ENCODE assay signal across 10 cellular contexts in genomic region chr15:64855206-64856000, GRCh38. TPM values are rescaled to one million over a fixed set of nuclear protein-coding genes. Genes with fewer than 3 reads are reported as not detected.
DNase-seq lines count a peak whose midpoint lies in the region; ATAC-seq and TF ChIP-seq lines count a peak whose summit lies in the region.
"Had no signal": no experiment of that assay in that cellular context is flagged by ENCODE, and none has a peak within 500 bp of the region (broad histone marks: within the 10 kb centered on the region; RNA-seq: fewer than 3 reads in every experiment).

No MANE protein-coding gene starts in this region.

- TF ChIP-seq EP300 in tibial nerve (IDR thresholded peaks at IDR 0.05) = no peak

- peaks cover 78% of the 10 kb centered on the region for H3K4me1 ChIP-seq in adipocyte (ENCODE audit: control insufficient read depth, insufficient read depth, low read length)
- peaks cover 0 to 100% (median 91%) of the 10 kb centered on the region in 4 donors for H3K4me1 ChIP-seq in tibial nerve
- H3K4me1 ChIP-seq: HAP-1 had no signal

- no peak for DNase-seq in activated CD8-positive, alpha-beta memory T cell treated with anti-CD3 and anti-CD28 coated beads, Interleukin-2, amount 10 ng/mL, durations not matched to agents 7 days and 5 days
- DNase-seq in activated CD8-positive, alpha-beta memory T cell treated with anti-CD3 and anti-CD28 coated beads for 24 hours = no peak
- DNase-seq in adipocyte (ENCODE audit: low read depth) = no peak
- DNase-seq in medulla oblongata (ENCODE audit: extremely low spot score) = peak; percentile 40
- no peak for DNase-seq in tibial nerve (ENCODE audit: low spot score in 2 of 2)
- DNase-seq in SKM-1 treated with dmso at 0.1 percent for 144 hours (lab: John Stamatoyannopoulos, UW; ENCODE audit: unreplicated experiment) = no peak
- no peak for DNase-seq in hepatic stellate cell (ENCODE audit: low spot score)
- DNase-seq: effector memory CD4-positive, alpha-beta T cell had no signal

- peak overlapping the region; percentile 77 for H3K9ac ChIP-seq in adipocyte (ENCODE audit: low read length)

- peak overlapping the region; percentile 52 for H3K27ac Mint-ChIP-seq in activated CD8-positive, alpha-beta memory T cell treated with anti-CD3 and anti-CD28 coated beads, Interleukin-2, amount 10 ng/mL, durations not matched to agents 7 days and 5 days

- H3K4me3 Mint-ChIP-seq in activated CD8-positive, alpha-beta memory T cell treated with anti-CD3 and anti-CD28 coated beads, Interleukin-2, amount 10 ng/mL, durations not matched to agents 7 days and 5 days = no peak overlapping the region

- WGBS in tibial nerve, 2 donors = 36 to 45% methylated on average over 6 to 7 of the region's 7 CpGs

- no peaks in the 10 kb centered on the region for H3K9me3 Mint-ChIP-seq in activated CD8-positive, alpha-beta memory T cell treated with anti-CD3 and anti-CD28 coated beads, Interleukin-2, amount 10 ng/mL, durations not matched to agents 7 days and 5 days (ENCODE audit: low read depth)

- H3K27ac ChIP-seq in tibial nerve = peak overlapping the region; percentile 77 to 99 (median 84)

- H3K4me3 ChIP-seq in adipocyte (ENCODE audit: low read length) (peak overlapping the region; percentile 25), tibial nerve (no peak overlapping the region)
- H3K4me3 ChIP-seq: HAP-1 had no signal

- H3K36me3 ChIP-seq in adipocyte (ENCODE audit: control insufficient read depth, insufficient read depth, low read length, severe bottlenecking) (peaks cover 85% of the 10 kb centered on the region), tibial nerve (peaks cover 0 to 33% (median 5%) of the 10 kb centered on the region in 3 donors)

- H3K27me3 Mint-ChIP-seq in activated CD8-positive, alpha-beta memory T cell treated with anti-CD3 and anti-CD28 coated beads, Interleukin-2, amount 10 ng/mL, durations not matched to agents 7 days and 5 days = no peaks in the 10 kb centered on the region

- no peaks in the 10 kb centered on the region for H3K9me3 ChIP-seq in adipocyte (ENCODE audit: control insufficient read depth, low read length)
- no peaks in the 10 kb centered on the region for H3K9me3 ChIP-seq in tibial nerve
- H3K9me3 ChIP-seq: HAP-1 had no signal

- H3K36me3 Mint-ChIP-seq in activated CD8-positive, alpha-beta memory T cell treated with anti-CD3 and anti-CD28 coated beads, Interleukin-2, amount 10 ng/mL, durations not matched to agents 7 days and 5 days = peaks cover 33% of the 10 kb centered on the region

- no peak for ATAC-seq in activated CD8-positive, alpha-beta memory T cell treated with anti-CD3 and anti-CD28 coated beads, Interleukin-2, amount 10 ng/mL, durations not matched to agents 7 days and 5 days
- ATAC-seq in HG02759 (IDR thresholded peaks at IDR 0.05; ENCODE audit: unreplicated experiment) = no peak

- TF ChIP-seq CTCF in tibial nerve (IDR thresholded peaks at IDR 0.05) = no peak

- peaks cover 43% of the 10 kb centered on the region for H3K4me1 Mint-ChIP-seq in activated CD8-positive, alpha-beta memory T cell treated with anti-CD3 and anti-CD28 coated beads, Interleukin-2, amount 10 ng/mL, durations not matched to agents 7 days and 5 days

- CTCF ChIA-PET in activated CD8-positive, alpha-beta memory T cell treated with anti-CD3 and anti-CD28 coated beads, Interleukin-2, amount 10 ng/mL, durations not matched to agents 7 days and 5 days (lab: Charles Lee) = interaction anchor here (0.8 to 1.6 kb wide), 3 partner anchors 10 to 39 kb away, joined by 3 to 4 read pairs (median 4); no protein-coding TSS in a partner anchor

- H3K27me3 ChIP-seq in adipocyte (replicated peaks; ENCODE audit: control insufficient read depth, insufficient read depth, low read length) (no peaks in the 10 kb centered on the region), tibial nerve (no peaks in the 10 kb centered on the region)

- no peak for TF ChIP-seq POLR2A in tibial nerve (IDR thresholded peaks at IDR 0.05)

RNA-seq across cellular contexts. Expression of gene PLEKHO2, which starts 13.7 kb away (rescaled TPM):
- total RNA-seq in activated CD8-positive, alpha-beta memory T cell treated with anti-CD3 and anti-CD28 coated beads, Interleukin-2, amount 10 ng/mL, durations not matched to agents 7 days and 5 days = 10 to 100 TPM; 27.8 to 28.4 TPM
- total RNA-seq in tibial nerve = 10 to 100 TPM; 40.8 to 69.9 (median 60.2) TPM

RNA-seq across cellular contexts. Expression of gene PIF1, which starts 30.0 kb away (rescaled TPM):
- 10 to 100 TPM; 59.5 to 85.5 TPM for total RNA-seq in activated CD8-positive, alpha-beta memory T cell treated with anti-CD3 and anti-CD28 coated beads, Interleukin-2, amount 10 ng/mL, durations not matched to agents 7 days and 5 days
- total RNA-seq in tibial nerve = 1 to 10 TPM in 2 of 4 donors, under 1 TPM in 1, not detected in 1; 0.39 to 2.4 (median 1.1) TPM

RNA-seq across cellular contexts. Expression of gene ANKDD1A, which starts 56.3 kb away (rescaled TPM):
- total RNA-seq in activated CD8-positive, alpha-beta memory T cell treated with anti-CD3 and anti-CD28 coated beads, Interleukin-2, amount 10 ng/mL, durations not matched to agents 7 days and 5 days = 10 to 100 TPM; 13.4 to 24.4 TPM
- total RNA-seq in tibial nerve = 10 to 100 TPM; 18.2 to 39.3 (median 26.3) TPM

Comparison
In these comparisons a context has a peak if more than half of its experiments do, and no peak if none do; other contexts are left out.
1. RNA of gene PIF1, which starts 30.0 kb away (total RNA-seq): 59.5 to 85.5 TPM in activated CD8-positive, alpha-beta memory T cell treated with anti-CD3 and anti-CD28 coated beads, Interleukin-2, amount 10 ng/mL, durations not matched to agents 7 days and 5 days; 0.39 to 2.4 TPM in tibial nerve; every median in the first group is over 10 times any median in the second.